15 cellular contexts compared by ENCODE assay signal in genomic region chr11:128346808-128347207, GRCh38.
DNase-seq lines count a peak whose midpoint lies in the region; ATAC-seq, FAIRE-seq and TF ChIP-seq lines count a peak whose summit lies in the region.
"Had no signal": no experiment of that assay in that cellular context is flagged by ENCODE, and none has a peak within 500 bp of the region (broad histone marks: within the 10 kb centered on the region; RNA-seq: fewer than 3 reads in every experiment).

No MANE protein-coding gene starts in this region.

- TF ChIP-seq CTCF in bronchial epithelial cell (IDR thresholded peaks at IDR 0.05; ENCODE audit: insufficient read depth, low read length, severe bottlenecking) (no peak), GM10266 (IDR thresholded peaks at IDR 0.05; ENCODE audit: control insufficient read depth, insufficient read depth, low read depth, missing control alignments) (no peak)

- CTCF ChIA-PET in HEK293T (lab: Yijun Ruan, JAX), result interaction anchor here (0.6 kb wide), 2 partner anchors 47 to 700 kb away, joined by 3 to 5 read pairs; no protein-coding TSS in a partner anchor

- ATAC-seq in GM21447 (IDR thresholded peaks at IDR 0.05; ENCODE audit: unreplicated experiment), result no peak
- ATAC-seq: body of pancreas; natural killer cell treated with Interleukin-12 subunit alpha and Interleukin-12 subunit beta and Interleukin-15 and Interleukin-18, amount 100 ng/mL, for 72 hours had no signal

- POLR2A ChIA-PET in HEK293T (lab: Yijun Ruan, JAX), result no interaction called here

- peak; percentile 7 for DNase-seq in NCI-H1092 treated with DMSO at 0.1 percent for 48 hours (lab: John Stamatoyannopoulos, UW)
- DNase-seq in NCI-H1092 (lab: John Stamatoyannopoulos, UW), result no peak
- DNase-seq in NCI-H2029 (lab: John Stamatoyannopoulos, UW), result peak; percentile 46
- peak; percentile 94 for DNase-seq in bronchial epithelial cell (ENCODE audit: low read depth)
- DNase-seq in putamen (ENCODE audit: low spot score), result peak; percentile 41
- DNase-seq in GM10266 (ENCODE audit: extremely low spot score), result no peak
- DNase-seq in HEK293T (ENCODE audit: extremely low spot score), result no peak
- DNase-seq: 8988T, body of pancreas, NCI-H774, stomach had no signal

- no peak overlapping the region for H3K4me3 ChIP-seq in bronchial epithelial cell (ENCODE audit: low read depth, low read length)
- H3K4me3 ChIP-seq: body of pancreas, esophagus muscularis mucosa, stomach had no signal

- peak; percentile 13 for FAIRE-seq in bronchial epithelial cell (lab: Jason Lieb, UNC)
- FAIRE-seq: islet of Langerhans had no signal

- H3K36me3 ChIP-seq in bronchial epithelial cell (ENCODE audit: control insufficient read depth, insufficient read depth, low read length), result no peaks in the 10 kb centered on the region
- H3K36me3 ChIP-seq: esophagus muscularis mucosa, stomach had no signal

- H3K27me3 ChIP-seq in bronchial epithelial cell (ENCODE audit: control insufficient read depth, insufficient read depth, low read length), result no peaks in the 10 kb centered on the region
- H3K27me3 ChIP-seq: body of pancreas, esophagus muscularis mucosa, stomach had no signal

TF ChIP-seq in HEK293T, 16 proteins besides CTCF, POLR2A, EP300 and RAD21:
- TF ChIP-seq ZNF384 (IDR thresholded peaks at IDR 0.05) (no peak), L3MBTL2 (conservative IDR thresholded peaks at IDR 0.05) (no peak), ELF4 (IDR thresholded peaks at IDR 0.05) (no peak), LEF1 (IDR thresholded peaks at IDR 0.05; ENCODE audit: borderline replicate concordance) (no peak), TARDBP (IDR thresholded peaks at IDR 0.05) (no peak), HDGF (IDR thresholded peaks at IDR 0.05; ENCODE audit: borderline replicate concordance) (no peak), PKNOX1 (IDR thresholded peaks at IDR 0.05) (no peak), SUZ12 (IDR thresholded peaks at IDR 0.05) (no peak), FOXM1 (IDR thresholded peaks at IDR 0.05; ENCODE audit: borderline replicate concordance) (no peak), FOXK2 (IDR thresholded peaks at IDR 0.05) (no peak)

Comparison
In these comparisons a context has a peak if more than half of its experiments do, and no peak if none do; other contexts are left out.
1. DNase-seq: peak in NCI-H1092 treated with DMSO at 0.1 percent for 48 hours (single experiment), NCI-H2029 (single experiment), bronchial epithelial cell (single experiment) and putamen (single experiment); none in NCI-H1092 (single experiment), GM10266 (single experiment) and HEK293T (single experiment).